ENCODE assay signal across 1 cellular context in genomic region chr2:227643990-227644551, GRCh38.
TF ChIP-seq lines count a peak whose summit lies in the region.

No MANE protein-coding gene starts in this region.

TF ChIP-seq in HepG2, 621 proteins besides CTCF, POLR2A, EP300 and RAD21 (continued from another document and continues in another):
- TF ChIP-seq HOXD1 (CRISPR knock-in tag; IDR thresholded peaks at IDR 0.05) (no peak), ZHX1 (CRISPR knock-in tag; IDR thresholded peaks at IDR 0.05; ENCODE audit: low read depth) (no peak), ZNF770 (CRISPR knock-in tag; IDR thresholded peaks at IDR 0.05) (no peak), ZNF225 (CRISPR knock-in tag; IDR thresholded peaks at IDR 0.05) (no peak), EHMT2 (IDR thresholded peaks at IDR 0.05; ENCODE audit: borderline replicate concordance, low read depth, low read length) (peak; percentile 89; the same call in 1 of the 2 replicates), TRAFD1 (CRISPR knock-in tag; IDR thresholded peaks at IDR 0.05; ENCODE audit: borderline replicate concordance) (no peak), FOXA3 (CRISPR knock-in tag; IDR thresholded peaks at IDR 0.05) (peak; percentile 88), ZNF781 (CRISPR knock-in tag; IDR thresholded peaks at IDR 0.05; ENCODE audit: borderline replicate concordance, not compliant biosample characterization) (no peak), GPN1 (CRISPR knock-in tag; IDR thresholded peaks at IDR 0.05; ENCODE audit: borderline replicate concordance) (no peak), ZNF503 (CRISPR knock-in tag; IDR thresholded peaks at IDR 0.05) (peak; percentile 80), ZNF432 (CRISPR knock-in tag; IDR thresholded peaks at IDR 0.05; ENCODE audit: borderline replicate concordance) (no peak), REPIN1 (CRISPR knock-in tag; IDR thresholded peaks at IDR 0.05; ENCODE audit: borderline replicate concordance, low read depth) (no peak), POLR2AphosphoS2 (IDR thresholded peaks at IDR 0.05; ENCODE audit: low read depth, low read length) (no peak), YEATS2 (CRISPR knock-in tag; IDR thresholded peaks at IDR 0.05; ENCODE audit: borderline replicate concordance) (peak; percentile 30; the same call in 1 of the 2 replicates), ZNF780A (CRISPR knock-in tag; IDR thresholded peaks at IDR 0.05) (no peak), ZNF790 (CRISPR knock-in tag; IDR thresholded peaks at IDR 0.05; ENCODE audit: borderline replicate concordance) (no peak), TBL1XR1 (IDR thresholded peaks at IDR 0.05; ENCODE audit: borderline replicate concordance, low read length, partially characterized antibody) (peak; percentile 31), RELA (CRISPR knock-in tag; IDR thresholded peaks at IDR 0.05) (no peak), CERS6 (CRISPR knock-in tag; IDR thresholded peaks at IDR 0.05) (no peak), RFX3 (CRISPR knock-in tag; IDR thresholded peaks at IDR 0.05) (no peak), ZXDC (CRISPR knock-in tag; IDR thresholded peaks at IDR 0.05) (no peak), HOMEZ (CRISPR knock-in tag; IDR thresholded peaks at IDR 0.05; ENCODE audit: low read depth) (peak; percentile 67; the same call in 1 of the 2 replicates), ELF4 (CRISPR knock-in tag; IDR thresholded peaks at IDR 0.05; ENCODE audit: borderline replicate concordance) (no peak), ZNF3 (CRISPR knock-in tag; IDR thresholded peaks at IDR 0.05) (no peak), TFDP1 (CRISPR knock-in tag; IDR thresholded peaks at IDR 0.05; ENCODE audit: borderline replicate concordance) (no peak), ZNF318 (CRISPR knock-in tag; IDR thresholded peaks at IDR 0.05) (no peak)
